2 cellular contexts compared by ENCODE assay signal in genomic region chr19:18499055-18499775, GRCh38.
TF ChIP-seq lines count a peak whose summit lies in the region.

No MANE protein-coding gene starts in this region.

TF ChIP-seq in IMR-90, 13 proteins besides CTCF, POLR2A, EP300 and RAD21:
- TF ChIP-seq RCOR1 (IDR thresholded peaks at IDR 0.05; ENCODE audit: insufficient replicate concordance, low read length) (no peak), MXI1 (IDR thresholded peaks at IDR 0.05; ENCODE audit: borderline replicate concordance, low read depth, low read length) (no peak), FOS (IDR thresholded peaks at IDR 0.05; ENCODE audit: low read depth, low read length) (no peak), MAFK (IDR thresholded peaks at IDR 0.05; ENCODE audit: low read depth, low read length) (no peak), ELK1 (IDR thresholded peaks at IDR 0.05; ENCODE audit: borderline replicate concordance, low read depth, low read length) (no peak), SMC3 (IDR thresholded peaks at IDR 0.05; ENCODE audit: low read depth, low read length) (no peak), RFX5 (IDR thresholded peaks at IDR 0.05; ENCODE audit: low read depth, low read length) (no peak), CHD1 (IDR thresholded peaks at IDR 0.05; ENCODE audit: low read depth, low read length) (no peak), CEBPB (IDR thresholded peaks at IDR 0.05; ENCODE audit: low read depth, low read length) (no peak), MAZ (IDR thresholded peaks at IDR 0.05; ENCODE audit: borderline replicate concordance, low read depth, low read length) (no peak), USF2 (IDR thresholded peaks at IDR 0.05; ENCODE audit: low read depth, low read length) (no peak), NFE2L2 (IDR thresholded peaks at IDR 0.05; ENCODE audit: low read depth, low read length) (no peak), BHLHE40 (IDR thresholded peaks at IDR 0.05; ENCODE audit: low read depth, low read length) (no peak)

TF ChIP-seq in K562, 482 proteins besides CTCF, POLR2A, EP300 and RAD21:
- no peak for TF ChIP-seq SNAPC5 (CRISPR knock-in tag; IDR thresholded peaks at IDR 0.05)
- TF ChIP-seq NR1H2 (CRISPR knock-in tag; IDR thresholded peaks at IDR 0.05), result no peak
- no peak for TF ChIP-seq DACH1 (IDR thresholded peaks at IDR 0.05; ENCODE audit: partially characterized antibody)
- TF ChIP-seq NR2C1 (IDR thresholded peaks at IDR 0.05), result no peak
- no peak for TF ChIP-seq NR2C1 (tag; IDR thresholded peaks at IDR 0.05)
- TF ChIP-seq ZSCAN32 (CRISPR knock-in tag; IDR thresholded peaks at IDR 0.05), result no peak
- no peak for TF ChIP-seq POU5F1 (IDR thresholded peaks at IDR 0.05; ENCODE audit: borderline replicate concordance, low read depth, low read length, partially characterized antibody)
- TF ChIP-seq SIN3A (IDR thresholded peaks at IDR 0.05; ENCODE audit: borderline replicate concordance in 2 of 2, control insufficient read depth in 1 of 2, low read depth in 2 of 2, low read length in 2 of 2), result no peak
- no peak for TF ChIP-seq PHF20 (IDR thresholded peaks at IDR 0.05; ENCODE audit: partially characterized antibody)
- no peak for TF ChIP-seq MYC (IDR thresholded peaks at IDR 0.05; ENCODE audit: low read depth, low read length)
- no peak for TF ChIP-seq MYC (CRISPR knock-in tag; IDR thresholded peaks at IDR 0.05; ENCODE audit: borderline replicate concordance, low read depth)
- TF ChIP-seq CREM (IDR thresholded peaks at IDR 0.05; ENCODE audit: low read depth), result no peak
- no peak for TF ChIP-seq PCBP1 (IDR thresholded peaks at IDR 0.05; ENCODE audit: low read depth, low read length, poor library complexity, severe bottlenecking)
- no peak for TF ChIP-seq ZKSCAN8 (CRISPR knock-in tag; IDR thresholded peaks at IDR 0.05)
- TF ChIP-seq SMARCB1 (IDR thresholded peaks at IDR 0.05; ENCODE audit: insufficient read length, low read depth), result no peak
- peak; percentile 36 for TF ChIP-seq BRD9 (IDR thresholded peaks at IDR 0.05; ENCODE audit: low read depth, partially characterized antibody)
- no peak for TF ChIP-seq HNRNPL (IDR thresholded peaks at IDR 0.05; ENCODE audit: low read depth, low read length)
- peak; percentile 54; the same call in 1 of the 2 replicates for TF ChIP-seq HDAC2 (IDR thresholded peaks at IDR 0.05)
- TF ChIP-seq ADNP (tag; IDR thresholded peaks at IDR 0.05), result peak; percentile 85
- TF ChIP-seq SMAD2 (IDR thresholded peaks at IDR 0.05; ENCODE audit: low read depth, low read length), result no peak
- TF ChIP-seq RBM25 (IDR thresholded peaks at IDR 0.05; ENCODE audit: low read depth, low read length, severe bottlenecking), result peak; percentile 78
- TF ChIP-seq PTRF (tag; IDR thresholded peaks at IDR 0.05), result no peak
- no peak for TF ChIP-seq KAT8 (IDR thresholded peaks at IDR 0.05; ENCODE audit: low read depth)
- peak; percentile 87 for TF ChIP-seq ZFP36 (IDR thresholded peaks at IDR 0.05; ENCODE audit: low read depth, low read length, partially characterized antibody)
- TF ChIP-seq TEAD2 (tag; IDR thresholded peaks at IDR 0.05), result no peak
- peak; percentile 78 to 85 for TF ChIP-seq KDM1A (IDR thresholded peaks at IDR 0.05)
- no peak for TF ChIP-seq NFE2 (IDR thresholded peaks at IDR 0.05; ENCODE audit: low read depth)
- TF ChIP-seq SMARCA5 (IDR thresholded peaks at IDR 0.05), result peak; percentile 79
- TF ChIP-seq RB1 (IDR thresholded peaks at IDR 0.05; ENCODE audit: low read depth), result no peak
- no peak for TF ChIP-seq SIX5 (IDR thresholded peaks at IDR 0.05; ENCODE audit: borderline replicate concordance in 1 of 2, insufficient read depth in 1 of 2, low read depth in 1 of 2, low read length in 2 of 2)
- TF ChIP-seq NCOA2 (IDR thresholded peaks at IDR 0.05; ENCODE audit: partially characterized antibody in 2 of 2), result no peak
- no peak for TF ChIP-seq NFRKB (IDR thresholded peaks at IDR 0.05; ENCODE audit: low read depth)
- peak; percentile 95 for TF ChIP-seq BCOR (IDR thresholded peaks at IDR 0.05)
- TF ChIP-seq FOXM1 (IDR thresholded peaks at IDR 0.05; ENCODE audit: low read depth), result no peak
- TF ChIP-seq FOXM1 (CRISPR knock-in tag; IDR thresholded peaks at IDR 0.05; ENCODE audit: low read depth), result no peak
- no peak for TF ChIP-seq E2F4 (CRISPR knock-in tag; IDR thresholded peaks at IDR 0.05; ENCODE audit: low read depth)
- TF ChIP-seq POLR2B (IDR thresholded peaks at IDR 0.05; ENCODE audit: low read depth, partially characterized antibody), result no peak
- TF ChIP-seq TARDBP (IDR thresholded peaks at IDR 0.05), result no peak
- no peak for TF ChIP-seq KLF6 (CRISPR knock-in tag; IDR thresholded peaks at IDR 0.05; ENCODE audit: borderline replicate concordance)
- no peak for TF ChIP-seq HMGXB4 (CRISPR knock-in tag; IDR thresholded peaks at IDR 0.05)
- no peak for TF ChIP-seq BMI1 (IDR thresholded peaks at IDR 0.05; ENCODE audit: low read length)
- no peak for TF ChIP-seq ZNF3 (CRISPR knock-in tag; IDR thresholded peaks at IDR 0.05)
- no peak for TF ChIP-seq ZNF212 (CRISPR knock-in tag; IDR thresholded peaks at IDR 0.05)
- no peak for TF ChIP-seq SUPT5H (IDR thresholded peaks at IDR 0.05)
- TF ChIP-seq PATZ1 (CRISPR knock-in tag; IDR thresholded peaks at IDR 0.05; ENCODE audit: borderline replicate concordance), result no peak
